1 cellular context compared by ENCODE assay signal in the genomic region with DNA sequence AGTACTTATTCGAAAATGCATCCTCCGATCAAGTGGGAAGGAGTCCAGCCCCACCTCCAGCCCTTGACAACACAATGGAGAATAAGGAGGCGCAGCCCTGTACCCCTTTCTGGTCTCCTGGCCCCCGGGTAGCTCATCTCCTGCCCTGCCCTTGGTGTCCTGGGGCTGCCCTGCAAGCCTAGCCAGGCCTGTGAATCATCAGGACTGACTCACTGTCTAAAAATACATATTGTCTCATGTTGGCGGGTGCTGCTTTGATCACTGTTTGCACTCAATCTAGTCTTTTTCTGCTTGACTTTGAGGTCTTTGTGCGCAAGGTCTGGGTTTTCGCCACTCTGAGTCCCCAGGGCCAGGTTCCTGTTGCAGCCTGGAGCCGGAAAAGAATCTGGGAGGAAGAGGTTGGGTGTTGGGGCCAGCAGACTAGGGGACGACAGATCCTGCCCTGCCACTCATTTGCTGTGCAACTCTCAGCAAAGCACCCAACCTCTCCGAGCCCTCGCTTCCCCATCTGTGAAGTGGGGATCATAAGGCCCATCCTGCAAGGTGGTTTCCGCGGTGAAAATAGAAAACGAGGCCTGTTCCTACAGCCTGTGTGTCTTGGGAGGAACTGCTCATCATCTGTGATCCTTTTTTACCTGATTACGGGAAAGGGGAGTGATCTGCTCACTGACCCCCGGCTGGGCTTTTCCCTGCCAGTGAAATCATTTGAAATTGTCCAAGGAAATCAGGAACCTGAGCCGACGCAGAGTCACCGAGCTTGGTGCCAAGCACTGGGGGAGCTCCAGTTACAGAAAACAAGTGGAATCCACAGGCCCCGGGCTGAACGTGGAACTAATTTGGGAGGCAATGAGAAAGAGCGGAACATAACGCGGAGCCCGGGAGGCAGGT.
TF ChIP-seq lines count a peak whose summit lies in the region.

No MANE protein-coding gene starts in this region.

TF ChIP-seq in HepG2, 621 proteins besides CTCF, POLR2A, EP300 and RAD21 (continued from another document and continues in another):
- TF ChIP-seq HMGXB3 (CRISPR knock-in tag; IDR thresholded peaks at IDR 0.05; ENCODE audit: borderline replicate concordance) = no peak; the same call in 1 of the 2 replicates
- no peak for TF ChIP-seq SUZ12 (IDR thresholded peaks at IDR 0.05; ENCODE audit: low read depth, low read length)
- TF ChIP-seq AHR (CRISPR knock-in tag; IDR thresholded peaks at IDR 0.05) = no peak
- no peak; the same call in 1 of the 2 replicates for TF ChIP-seq ZNF777 (CRISPR knock-in tag; IDR thresholded peaks at IDR 0.05)
- TF ChIP-seq SRSF4 (IDR thresholded peaks at IDR 0.05; ENCODE audit: low read depth, low read length, poor library complexity, severe bottlenecking) = no peak
- TF ChIP-seq JUND (CRISPR knock-in tag; IDR thresholded peaks at IDR 0.05) = peak; percentile 97
- TF ChIP-seq BHLHE40 (IDR thresholded peaks at IDR 0.05; ENCODE audit: low read length) = no peak
- TF ChIP-seq NFE2L1 (CRISPR knock-in tag; IDR thresholded peaks at IDR 0.05; ENCODE audit: borderline replicate concordance) = no peak
- 0 out of 2 replicates have a peak, but pooled peaks have one; percentile 13 for TF ChIP-seq ZNF775 (CRISPR knock-in tag; IDR thresholded peaks at IDR 0.05; ENCODE audit: borderline replicate concordance)
- TF ChIP-seq ERF (CRISPR knock-in tag; IDR thresholded peaks at IDR 0.05) = peak; percentile 97
- TF ChIP-seq REXO4 (CRISPR knock-in tag; IDR thresholded peaks at IDR 0.05; ENCODE audit: borderline replicate concordance) = no peak
- TF ChIP-seq MXD4 (CRISPR knock-in tag; IDR thresholded peaks at IDR 0.05) = peak; percentile 46; the same call in 1 of the 2 replicates
- no peak; the same call in 1 of the 2 replicates for TF ChIP-seq ZNF460 (CRISPR knock-in tag; IDR thresholded peaks at IDR 0.05; ENCODE audit: borderline replicate concordance)
- TF ChIP-seq ZNF296 (CRISPR knock-in tag; conservative IDR thresholded peaks at IDR 0.05) = no peak
- no peak for TF ChIP-seq DZIP1 (CRISPR knock-in tag; IDR thresholded peaks at IDR 0.05)
- peak; percentile 80 for TF ChIP-seq PPARG (CRISPR knock-in tag; conservative IDR thresholded peaks at IDR 0.05)
- TF ChIP-seq ZFP82 (CRISPR knock-in tag; IDR thresholded peaks at IDR 0.05; ENCODE audit: borderline replicate concordance) = no peak
- TF ChIP-seq ZNF782 (CRISPR knock-in tag; IDR thresholded peaks at IDR 0.05; ENCODE audit: borderline replicate concordance) = peak; percentile 58; the same call in 1 of the 2 replicates
- no peak for TF ChIP-seq ZBTB34 (CRISPR knock-in tag; IDR thresholded peaks at IDR 0.05)
- peak; percentile 76 for TF ChIP-seq CEBPG (CRISPR knock-in tag; IDR thresholded peaks at IDR 0.05)
- no peak; the same call in 1 of the 2 replicates for TF ChIP-seq ZNF142 (CRISPR knock-in tag; IDR thresholded peaks at IDR 0.05)
- TF ChIP-seq, protein P1, sequence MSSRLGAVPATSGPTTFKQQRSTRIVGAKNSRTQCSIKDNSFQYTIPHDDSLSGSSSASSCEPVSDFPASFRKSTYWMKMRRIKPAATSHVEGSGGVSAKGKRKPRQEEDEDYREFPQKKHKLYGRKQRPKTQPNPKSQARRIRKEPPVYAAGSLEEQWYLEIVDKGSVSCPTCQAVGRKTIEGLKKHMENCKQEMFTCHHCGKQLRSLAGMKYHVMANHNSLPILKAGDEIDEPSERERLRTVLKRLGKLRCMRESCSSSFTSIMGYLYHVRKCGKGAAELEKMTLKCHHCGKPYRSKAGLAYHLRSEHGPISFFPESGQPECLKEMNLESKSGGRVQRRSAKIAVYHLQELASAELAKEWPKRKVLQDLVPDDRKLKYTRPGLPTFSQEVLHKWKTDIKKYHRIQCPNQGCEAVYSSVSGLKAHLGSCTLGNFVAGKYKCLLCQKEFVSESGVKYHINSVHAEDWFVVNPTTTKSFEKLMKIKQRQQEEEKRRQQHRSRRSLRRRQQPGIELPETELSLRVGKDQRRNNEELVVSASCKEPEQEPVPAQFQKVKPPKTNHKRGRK (CRISPR knock-in tag; IDR thresholded peaks at IDR 0.05) = no peak
- TF ChIP-seq ZFP90 (CRISPR knock-in tag; IDR thresholded peaks at IDR 0.05; ENCODE audit: borderline replicate concordance) = no peak
- peak; percentile 63; the same call in 1 of the 2 replicates for TF ChIP-seq RFXAP (CRISPR knock-in tag; IDR thresholded peaks at IDR 0.05; ENCODE audit: borderline replicate concordance)
- no peak for TF ChIP-seq ZNF101 (CRISPR knock-in tag; IDR thresholded peaks at IDR 0.05; ENCODE audit: borderline replicate concordance, low read depth)
- TF ChIP-seq HNRNPK (IDR thresholded peaks at IDR 0.05; ENCODE audit: low read depth, low read length, poor library complexity, severe bottlenecking) = no peak
- TF ChIP-seq SCMH1 (CRISPR knock-in tag; IDR thresholded peaks at IDR 0.05; ENCODE audit: borderline replicate concordance) = no peak
- TF ChIP-seq CBX5 (CRISPR knock-in tag; IDR thresholded peaks at IDR 0.05; ENCODE audit: borderline replicate concordance) = peak; percentile 82; the same call in 1 of the 2 replicates
- TF ChIP-seq HMGA1 (CRISPR knock-in tag; conservative IDR thresholded peaks at IDR 0.05) = no peak
- TF ChIP-seq HINFP (CRISPR knock-in tag; IDR thresholded peaks at IDR 0.05; ENCODE audit: low read depth) = no peak
- TF ChIP-seq RFX3 (CRISPR knock-in tag; IDR thresholded peaks at IDR 0.05) = no peak
- peak; percentile 49 for TF ChIP-seq ZNF607 (CRISPR knock-in tag; IDR thresholded peaks at IDR 0.05; ENCODE audit: borderline replicate concordance)
- no peak for TF ChIP-seq FIP1L1 (IDR thresholded peaks at IDR 0.05; ENCODE audit: borderline replicate concordance, insufficient read depth, low read depth, low read length)
- peak; percentile 81; the same call in 1 of the 2 replicates for TF ChIP-seq ZNF253 (CRISPR knock-in tag; IDR thresholded peaks at IDR 0.05; ENCODE audit: borderline replicate concordance)
- peak; percentile 75 for TF ChIP-seq MED8 (CRISPR knock-in tag; IDR thresholded peaks at IDR 0.05; ENCODE audit: insufficient replicate concordance)
- TF ChIP-seq ZNF235 (CRISPR knock-in tag; IDR thresholded peaks at IDR 0.05; ENCODE audit: borderline replicate concordance) = peak; percentile 48; the same call in 1 of the 2 replicates
- TF ChIP-seq ZMAT3 (CRISPR knock-in tag; conservative IDR thresholded peaks at IDR 0.05) = peak; percentile 77; the same call in 1 of the 2 replicates
- peak; percentile 97 for TF ChIP-seq ETV5 (CRISPR knock-in tag; IDR thresholded peaks at IDR 0.05; ENCODE audit: borderline replicate concordance)
- peak; percentile 92 for TF ChIP-seq ZBTB7B (CRISPR knock-in tag; IDR thresholded peaks at IDR 0.05)
- no peak for TF ChIP-seq KMT2B (CRISPR knock-in tag; IDR thresholded peaks at IDR 0.05)
- TF ChIP-seq HOXA3 (CRISPR knock-in tag; IDR thresholded peaks at IDR 0.05) = peak; percentile 90
- no peak for TF ChIP-seq ZNF20 (CRISPR knock-in tag; IDR thresholded peaks at IDR 0.05)
- no peak for TF ChIP-seq ZZZ3 (CRISPR knock-in tag; IDR thresholded peaks at IDR 0.05; ENCODE audit: borderline replicate concordance)
- TF ChIP-seq ZNF136 (CRISPR knock-in tag; IDR thresholded peaks at IDR 0.05; ENCODE audit: low read depth) = peak; percentile 88
